Comparison of ENCODE assay signal across 17 cellular contexts in genomic region chr4:8250637-8251036, GRCh38. TPM values are rescaled to one million over a fixed set of nuclear protein-coding genes. Genes with fewer than 3 reads are reported as not detected.
A peak's percentile ranks its signal among the peaks of the same experiment; 100 is the strongest.
DNase-seq lines count a peak whose midpoint lies in the region; ATAC-seq and TF ChIP-seq lines count a peak whose summit lies in the region.
"Had no signal": no experiment of that assay in that cellular context is flagged by ENCODE, and none has a peak within 500 bp of the region (broad histone marks: within the 10 kb centered on the region; RNA-seq: fewer than 3 reads in every experiment).

No MANE protein-coding gene starts in this region.

- H3K23ac ChIP-seq in trophoblast cell (ENCODE audit: low read length), result no peak overlapping the region

- no peak overlapping the region for H3K18ac ChIP-seq in trophoblast cell (ENCODE audit: low read length)

- H3K9ac ChIP-seq in trophoblast cell (ENCODE audit: low read length), result no peak overlapping the region

- TF ChIP-seq POLR2A in tibial nerve (IDR thresholded peaks at IDR 0.05), result no peak

- H2AFZ ChIP-seq in trophoblast cell (ENCODE audit: insufficient read depth, low read length, poor library complexity), result no peak overlapping the region

- intact Hi-C loops in right cardiac atrium (cut with DNase I) (no loop called here), left cardiac atrium (cut with DNase I) (no loop called here)

- H3K4me1 ChIP-seq in right cardiac atrium (ENCODE audit: control insufficient read depth, insufficient read depth, low read length) (peaks cover 3% of the 10 kb centered on the region), HEK293 (ENCODE audit: control insufficient read depth, insufficient read depth, low read length) (no peaks in the 10 kb centered on the region), trophoblast cell (ENCODE audit: control insufficient read depth in 1 of 2, insufficient read depth in 2 of 2, low read length in 2 of 2) (peaks cover 44 to 47% of the 10 kb centered on the region in 2 experiments), tibial nerve (peaks cover 0 to 19% (median 3%) of the 10 kb centered on the region in 4 donors)
- H3K4me1 ChIP-seq: HAP-1 had no signal

- H3K27me3 ChIP-seq in right cardiac atrium (ENCODE audit: control insufficient read depth, insufficient read depth) (no peaks in the 10 kb centered on the region), trophoblast cell (ENCODE audit: insufficient read depth, low read length) (no peaks in the 10 kb centered on the region), tibial nerve (no peaks in the 10 kb centered on the region)

- no peak overlapping the region for H3K27ac ChIP-seq in right cardiac atrium (ENCODE audit: low read length)
- no peak overlapping the region for H3K27ac ChIP-seq in HEK293 (ENCODE audit: extremely low read depth, low read depth, low read length)
- H3K27ac ChIP-seq in trophoblast cell (ENCODE audit: low read depth, low read length), result no peak overlapping the region
- H3K27ac ChIP-seq in tibial nerve, result no peak overlapping the region

- H3K14ac ChIP-seq in trophoblast cell (ENCODE audit: low read length), result no peak overlapping the region

- peaks cover 46% of the 10 kb centered on the region for H3K79me1 ChIP-seq in trophoblast cell (ENCODE audit: low read length)

- CTCF ChIA-PET in HEK293 (lab: Yijun Ruan, JAX), result interaction anchor here (0.6 to 0.9 kb wide), 4 partner anchors 8 to 226 kb away, joined by 3 to 4 read pairs (median 4); no protein-coding TSS in a partner anchor

- H2BK5ac ChIP-seq in trophoblast cell (ENCODE audit: low read depth, low read length, poor library complexity), result no peak overlapping the region

- no peak overlapping the region for H3K4me2 ChIP-seq in trophoblast cell (ENCODE audit: low read length)

- no peak overlapping the region for H4K8ac ChIP-seq in trophoblast cell (ENCODE audit: low read depth, low read length)

- H2BK12ac ChIP-seq in trophoblast cell (ENCODE audit: low read length), result peak overlapping the region; percentile 56

- no peak for TF ChIP-seq CTCF in HEK293 (tag by site-specific recombination; IDR thresholded peaks at IDR 0.05)
- TF ChIP-seq CTCF in tibial nerve (IDR thresholded peaks at IDR 0.05), result no peak

- ATAC-seq in right cardiac atrium, result no peak
- no peak for ATAC-seq in left cardiac atrium
- ATAC-seq in GM21367 (IDR thresholded peaks at IDR 0.05; ENCODE audit: unreplicated experiment), result no peak

- peak overlapping the region; percentile 2 for H4K91ac ChIP-seq in trophoblast cell (ENCODE audit: low read depth, low read length)

- no peak overlapping the region for H2BK120ac ChIP-seq in trophoblast cell (ENCODE audit: insufficient read depth, low read length, poor library complexity)

- POLR2A ChIA-PET in HEK293 (lab: Yijun Ruan, JAX), result no interaction called here

- H3K9me3 ChIP-seq in right cardiac atrium (ENCODE audit: control insufficient read depth, low read length), result no peaks in the 10 kb centered on the region
- H3K9me3 ChIP-seq in HEK293 (ENCODE audit: control insufficient read depth, insufficient read depth, low read depth, low read length), result no peaks in the 10 kb centered on the region
- peaks cover 2% of the 10 kb centered on the region for H3K9me3 ChIP-seq in trophoblast cell (ENCODE audit: insufficient read depth, low read depth, low read length)
- H3K9me3 ChIP-seq in tibial nerve, result no peaks in the 10 kb centered on the region
- H3K9me3 ChIP-seq: HAP-1 had no signal

- H3K79me2 ChIP-seq in trophoblast cell (ENCODE audit: control insufficient read depth, insufficient read depth, low read length, poor library complexity), result peaks cover 2% of the 10 kb centered on the region

- no peak for TF ChIP-seq EP300 in tibial nerve (IDR thresholded peaks at IDR 0.05)

- WGBS in right cardiac atrium, result 92% methylated on average over 7 of the region's 7 CpGs
- WGBS in trophoblast cell (ENCODE audit: extremely low coverage, insufficient coverage, insufficient read length), result no CpG with 5 or more reads among the region's 7 CpGs
- WGBS in tibial nerve, 2 donors, result 85 to 91% methylated on average over 7 of the region's 7 CpGs

- H2AK5ac ChIP-seq in trophoblast cell (ENCODE audit: low read length), result no peak overlapping the region

- DNase-seq in right cardiac atrium (peak in 2 of 3 donors; percentile 1 to 23), left cardiac atrium (no peak), trophoblast cell (no peak), tibial nerve (ENCODE audit: low spot score in 2 of 2) (no peak)
- DNase-seq: 8988T, C1 segment of cervical spinal cord, Calu3, COR-L47, DMS53, DMS79 treated with DMSO at 0.1 percent for 48 hours, GF-D8, GOT3 had no signal

- H3K4me3 ChIP-seq in right cardiac atrium (ENCODE audit: low read length) (no peak overlapping the region), HEK293 (ENCODE audit: low read depth, low read length) (no peak overlapping the region), trophoblast cell (ENCODE audit: low read depth, low read length) (no peak overlapping the region), tibial nerve (no peak overlapping the region)
- H3K4me3 ChIP-seq: HAP-1 had no signal

- H3K4ac ChIP-seq in trophoblast cell (ENCODE audit: low read depth, low read length), result no peak overlapping the region

- H3K36me3 ChIP-seq in HEK293 (ENCODE audit: control insufficient read depth in 2 of 2, insufficient read depth in 1 of 2, low read length in 2 of 2) (no peaks in the 10 kb centered on the region), trophoblast cell (ENCODE audit: control insufficient read depth in 1 of 2, insufficient read depth in 2 of 2, low read length in 2 of 2) (no peaks in the 10 kb centered on the region), tibial nerve (no peaks in the 10 kb centered on the region)
- H3K36me3 ChIP-seq: HAP-1 had no signal

- no peak overlapping the region for H4K12ac ChIP-seq in trophoblast cell (ENCODE audit: low read depth, low read length)

TF ChIP-seq in HEK293, 187 proteins besides CTCF, POLR2A, EP300 and RAD21:
- peak; percentile 60; the same call in 1 of the 2 replicates for TF ChIP-seq EGR2 (tag by site-specific recombination; IDR thresholded peaks at IDR 0.05; ENCODE audit: low read depth)
- no peak for TF ChIP-seq ZNF114 (tag by site-specific recombination; IDR thresholded peaks at IDR 0.05)
- peak; percentile 71 for TF ChIP-seq ZFP3 (tag by site-specific recombination; IDR thresholded peaks at IDR 0.05; ENCODE audit: low read depth)
- no peak for TF ChIP-seq ZNF670 (tag by site-specific recombination; IDR thresholded peaks at IDR 0.05; ENCODE audit: low read depth)
- no peak for TF ChIP-seq ZBTB10 (tag by site-specific recombination; IDR thresholded peaks at IDR 0.05)

RNA-seq across cellular contexts. Expression of gene HTRA3, which starts 18.9 kb away (rescaled TPM):
- total RNA-seq in right cardiac atrium (100 to 1,000 TPM in 2 of 4 donors, 10 to 100 TPM in 2; 52.8 to 133 (median 96.0) TPM), left cardiac atrium (10 to 100 TPM; 48.5 to 78.2 TPM), tibial nerve (10 to 100 TPM; 34.9 to 54.3 (median 43.5) TPM)
- polyA plus RNA-seq in right cardiac atrium, result 80.6 TPM
- 31.1 and 33.0 TPM in 2 replicates for polyA plus RNA-seq in trophoblast cell (2013)
- total RNA-seq: Calu3; CD4-positive, alpha-beta memory T cell had no signal
- polyA plus RNA-seq: CD4-positive, alpha-beta memory T cell had no signal

RNA-seq across cellular contexts. Expression of gene SH3TC1, which starts 51.5 kb away (rescaled TPM):
- 10 to 100 TPM in 3 of 4 donors, 1 to 10 TPM in 1; 6.6 to 17.1 (median 11.1) TPM for total RNA-seq in right cardiac atrium
- 5.4 TPM for polyA plus RNA-seq in right cardiac atrium
- 10 to 100 TPM; 11.7 to 30.9 TPM for total RNA-seq in left cardiac atrium
- 12.8 and 13.1 TPM in 2 replicates for polyA plus RNA-seq in trophoblast cell (2013)
- total RNA-seq in tibial nerve, result 100 to 1,000 TPM in 1 of 4 donors, 10 to 100 TPM in 3; 31.6 to 176 (median 69.7) TPM
- total RNA-seq: G401 had no signal

Comparison
In these comparisons a context has a peak if more than half of its experiments do, and no peak if none do; other contexts are left out.
1. DNase-seq: peak in right cardiac atrium (2 of 3); none in left cardiac atrium (single experiment), trophoblast cell (0 of 2) and tibial nerve (0 of 2).